Comparison of ENCODE assay signal across 15 cellular contexts in the genomic region with DNA sequence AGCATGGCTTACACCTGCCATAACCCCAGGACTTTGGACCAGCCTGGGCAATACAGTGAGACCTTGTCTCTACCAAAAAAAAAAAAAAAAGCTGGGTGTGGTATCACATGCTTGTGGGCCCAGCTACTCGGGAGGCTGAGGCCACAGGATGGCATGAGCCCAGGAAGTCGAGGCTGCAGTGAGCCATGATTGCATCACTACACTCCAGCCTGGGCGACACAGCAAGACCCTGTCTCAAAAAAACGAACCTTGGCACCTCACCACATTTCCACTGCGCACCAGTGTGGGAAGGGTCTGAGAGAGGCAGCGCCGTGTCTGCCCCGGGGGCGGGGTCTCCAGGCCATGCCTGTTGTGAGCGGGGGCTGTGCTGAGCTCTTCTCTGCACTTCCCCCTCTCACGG. TPM values are rescaled to one million over a fixed set of nuclear protein-coding genes. Genes with fewer than 3 reads are reported as not detected.
DNase-seq lines count a peak whose midpoint lies in the region; ATAC-seq and TF ChIP-seq lines count a peak whose summit lies in the region.
"Had no signal": no experiment of that assay in that cellular context is flagged by ENCODE, and none has a peak within 500 bp of the region (broad histone marks: within the 10 kb centered on the region; RNA-seq: fewer than 3 reads in every experiment).

No MANE protein-coding gene starts in this region.

- H3K9me3 Mint-ChIP-seq in CD4-positive, alpha-beta T cell: no peaks in the 10 kb centered on the region
- H3K9me3 Mint-ChIP-seq in activated CD8-positive, alpha-beta T cell treated with anti-CD3 and anti-CD28 coated beads, Interleukin-2, amount 10 ng/mL, durations not matched to agents 7 days and 5 days (ENCODE audit: insufficient read depth): no peaks in the 10 kb centered on the region
- H3K9me3 Mint-ChIP-seq: neural crest cell had no signal

- H3K4me1 ChIP-seq in HEK293 (ENCODE audit: control insufficient read depth, insufficient read depth, low read length) (peaks cover 11% of the 10 kb centered on the region; the same call in 1 of the 2 replicates), A673 (ENCODE audit: insufficient read depth, low read length, poor library complexity, severe bottlenecking) (peaks cover 5% of the 10 kb centered on the region)

- peaks cover 0 to 58% of the 10 kb centered on the region in 2 experiments; a peak in 1 of 3 replicates for H3K36me3 ChIP-seq in HEK293 (ENCODE audit: control insufficient read depth in 2 of 2, insufficient read depth in 1 of 2, low read length in 2 of 2)
- peaks cover 17% of the 10 kb centered on the region for H3K36me3 ChIP-seq in A673 (ENCODE audit: insufficient read depth, low read length, poor library complexity, severe bottlenecking)

- H3K9me3 ChIP-seq in CD4-positive, alpha-beta T cell (ENCODE audit: control insufficient read depth, low read length): no peaks in the 10 kb centered on the region
- no peaks in the 10 kb centered on the region for H3K9me3 ChIP-seq in HEK293 (ENCODE audit: control insufficient read depth, insufficient read depth, low read depth, low read length)
- H3K9me3 ChIP-seq in A673 (ENCODE audit: low read depth, low read length, poor library complexity, severe bottlenecking): no peaks in the 10 kb centered on the region

- CTCF ChIA-PET in CD4-positive, alpha-beta T cell (lab: Charles Lee): interaction anchor here (0.6 kb wide), 1 partner anchor 362 kb away, joined by 4 read pairs; no protein-coding TSS in a partner anchor
- CTCF ChIA-PET in HEK293 (lab: Yijun Ruan, JAX) (interaction anchor here (0.7 kb wide), 1 partner anchor 216 kb away, joined by 3 read pairs; no protein-coding TSS in a partner anchor), A673 (lab: Charles Lee) (no interaction called here)
- CTCF ChIA-PET in activated CD8-positive, alpha-beta T cell treated with anti-CD3 and anti-CD28 coated beads, Interleukin-2, amount 10 ng/mL, durations not matched to agents 7 days and 5 days (lab: Charles Lee): no interaction called here

- peak overlapping the region; percentile 58 for H3K4me3 Mint-ChIP-seq in CD4-positive, alpha-beta T cell
- H3K4me3 Mint-ChIP-seq in activated CD8-positive, alpha-beta T cell treated with anti-CD3 and anti-CD28 coated beads, Interleukin-2, amount 10 ng/mL, durations not matched to agents 7 days and 5 days: no peak overlapping the region

- no peak overlapping the region for H3K27ac ChIP-seq in CD4-positive, alpha-beta T cell (ENCODE audit: low read depth, low read length)
- H3K27ac ChIP-seq in HEK293 (ENCODE audit: extremely low read depth, low read depth, low read length) (no peak overlapping the region), A673 (ENCODE audit: low read depth, low read length, poor library complexity, severe bottlenecking) (no peak overlapping the region)
- H3K27ac ChIP-seq: epithelial cell of prostate, hepatocyte had no signal

- H3K4me1 Mint-ChIP-seq in CD4-positive, alpha-beta T cell (ENCODE audit: low read depth): peaks cover 78% of the 10 kb centered on the region
- peaks cover 79% of the 10 kb centered on the region for H3K4me1 Mint-ChIP-seq in activated CD8-positive, alpha-beta T cell treated with anti-CD3 and anti-CD28 coated beads, Interleukin-2, amount 10 ng/mL, durations not matched to agents 7 days and 5 days (ENCODE audit: low read depth)

- no peaks in the 10 kb centered on the region for H3K27me3 ChIP-seq in CD4-positive, alpha-beta T cell (ENCODE audit: control insufficient read depth, insufficient read depth, low read length)
- no peaks in the 10 kb centered on the region for H3K27me3 ChIP-seq in A673 (replicated peaks; ENCODE audit: insufficient read depth, low read depth, low read length, poor library complexity)
- H3K27me3 ChIP-seq: hepatocyte had no signal

- POLR2A ChIA-PET in CD4-positive, alpha-beta T cell (lab: Charles Lee): interaction anchor here (1.7 kb wide), 1 partner anchor 15 kb away, joined by 12 read pairs; no protein-coding TSS in a partner anchor
- POLR2A ChIA-PET in HEK293 (lab: Yijun Ruan, JAX): interaction anchor here (1.0 kb wide), 1 partner anchor 156 kb away, joined by 5 read pairs; no protein-coding TSS in a partner anchor
- POLR2A ChIA-PET in activated CD8-positive, alpha-beta T cell treated with anti-CD3 and anti-CD28 coated beads, Interleukin-2, amount 10 ng/mL, durations not matched to agents 7 days and 5 days (lab: Charles Lee): no interaction called here
- POLR2A ChIA-PET in A673 (lab: Charles Lee; ENCODE audit: low non-redundant PET): interaction anchor here (0.7 kb wide), 1 partner anchor 101 kb away, joined by 3 read pairs; no protein-coding TSS in a partner anchor

- no TSS peak for BruUV-seq in A673 (replicated peaks; lab: Mats Ljungman, UMichigan)

- ATAC-seq in CD4-positive, alpha-beta T cell (ENCODE audit: poor library complexity): no peak
- no peak for ATAC-seq in activated CD8-positive, alpha-beta T cell treated with anti-CD3 and anti-CD28 coated beads, Interleukin-2, amount 10 ng/mL, durations not matched to agents 7 days and 5 days
- ATAC-seq in HG02610 (IDR thresholded peaks at IDR 0.05; ENCODE audit: unreplicated experiment): no peak
- ATAC-seq: activated CD4-positive, CD25-positive, alpha-beta regulatory T cell treated with anti-CD3 and anti-CD28 coated beads, Interleukin-2, amount 50 U/mL, for 24 hours; left ventricle myocardium superior; sciatic nerve had no signal

- intact Hi-C loops in CD4-positive, alpha-beta T cell (cut with DNase I, micrococcal nuclease): loop anchor here (5.0 kb wide), 3 partner anchors 68 to 243 kb away; a partner anchor contains a TSS
- intact Hi-C loops in A673 (cut with micrococcal nuclease; ENCODE audit: unreplicated experiment): no loop called here

- H3K36me3 Mint-ChIP-seq in CD4-positive, alpha-beta T cell (ENCODE audit: low read depth): peaks cover 69% of the 10 kb centered on the region
- peaks cover 54% of the 10 kb centered on the region for H3K36me3 Mint-ChIP-seq in activated CD8-positive, alpha-beta T cell treated with anti-CD3 and anti-CD28 coated beads, Interleukin-2, amount 10 ng/mL, durations not matched to agents 7 days and 5 days (ENCODE audit: low read depth)

- no peaks in the 10 kb centered on the region for H3K27me3 Mint-ChIP-seq in CD4-positive, alpha-beta T cell
- no peaks in the 10 kb centered on the region for H3K27me3 Mint-ChIP-seq in activated CD8-positive, alpha-beta T cell treated with anti-CD3 and anti-CD28 coated beads, Interleukin-2, amount 10 ng/mL, durations not matched to agents 7 days and 5 days (ENCODE audit: low read depth)
- H3K27me3 Mint-ChIP-seq: activated naive CD8-positive, alpha-beta T cell had no signal

- H3K27ac Mint-ChIP-seq in CD4-positive, alpha-beta T cell: peak overlapping the region; percentile 99
- H3K27ac Mint-ChIP-seq in activated CD8-positive, alpha-beta T cell treated with anti-CD3 and anti-CD28 coated beads, Interleukin-2, amount 10 ng/mL, durations not matched to agents 7 days and 5 days: peak overlapping the region; percentile 71

- H3K4me3 ChIP-seq in HEK293 (ENCODE audit: low read depth, low read length) (no peak overlapping the region), A673 (ENCODE audit: low read depth, low read length, poor library complexity, severe bottlenecking) (no peak overlapping the region)
- H3K4me3 ChIP-seq: hepatocyte had no signal

- no peak for TF ChIP-seq CTCF in CD4-positive, alpha-beta T cell (IDR thresholded peaks at IDR 0.05)
- TF ChIP-seq CTCF in HEK293 (tag by site-specific recombination; IDR thresholded peaks at IDR 0.05) (no peak), A673 (conservative IDR thresholded peaks at IDR 0.05; ENCODE audit: low read depth, low read length) (no peak)

- no peak for DNase-seq in CD4-positive, alpha-beta T cell
- no peak for DNase-seq in activated CD8-positive, alpha-beta T cell treated with anti-CD3 and anti-CD28 coated beads, Interleukin-2, amount 10 ng/mL, durations not matched to agents 7 days and 5 days
- DNase-seq in mucosa of gallbladder (ENCODE audit: low spot score) (peak; percentile 50), A673 (ENCODE audit: low spot score) (no peak), inferior parietal cortex (ENCODE audit: extremely low spot score) (no peak)
- DNase-seq: left ventricle myocardium superior, NCI-H1092 had no signal

TF ChIP-seq in HEK293, 187 proteins besides CTCF, POLR2A, EP300 and RAD21:
- no peak for TF ChIP-seq ZNF701 (tag by site-specific recombination; IDR thresholded peaks at IDR 0.05)
- TF ChIP-seq, protein P1, sequence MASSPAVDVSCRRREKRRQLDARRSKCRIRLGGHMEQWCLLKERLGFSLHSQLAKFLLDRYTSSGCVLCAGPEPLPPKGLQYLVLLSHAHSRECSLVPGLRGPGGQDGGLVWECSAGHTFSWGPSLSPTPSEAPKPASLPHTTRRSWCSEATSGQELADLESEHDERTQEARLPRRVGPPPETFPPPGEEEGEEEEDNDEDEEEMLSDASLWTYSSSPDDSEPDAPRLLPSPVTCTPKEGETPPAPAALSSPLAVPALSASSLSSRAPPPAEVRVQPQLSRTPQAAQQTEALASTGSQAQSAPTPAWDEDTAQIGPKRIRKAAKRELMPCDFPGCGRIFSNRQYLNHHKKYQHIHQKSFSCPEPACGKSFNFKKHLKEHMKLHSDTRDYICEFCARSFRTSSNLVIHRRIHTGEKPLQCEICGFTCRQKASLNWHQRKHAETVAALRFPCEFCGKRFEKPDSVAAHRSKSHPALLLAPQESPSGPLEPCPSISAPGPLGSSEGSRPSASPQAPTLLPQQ (tag by site-specific recombination; IDR thresholded peaks at IDR 0.05): peak; percentile 74
- TF ChIP-seq ZNF121 (tag by site-specific recombination; IDR thresholded peaks at IDR 0.05): peak; percentile 87

RNA-seq across cellular contexts. Expression of a gene that starts 6.3 kb away (rescaled TPM):
- total RNA-seq in CD4-positive, alpha-beta T cell: 10 to 100 TPM; 44.7 to 49.5 TPM
- total RNA-seq in activated CD8-positive, alpha-beta T cell treated with anti-CD3 and anti-CD28 coated beads, Interleukin-2, amount 10 ng/mL, durations not matched to agents 7 days and 5 days: 10 to 100 TPM; 38.6 to 45.1 TPM
- total RNA-seq in mucosa of gallbladder: 63.4 TPM
- total RNA-seq in A673 (2021): 27.7 and 37.0 TPM in 2 replicates

Comparison
In these comparisons a context has a peak if more than half of its experiments do, and no peak if none do; other contexts are left out.
1. CTCF ChIA-PET loops: an anchor here in CD4-positive, alpha-beta T cell (0.6 kb wide) and HEK293 (0.7 kb wide); none called in activated CD8-positive, alpha-beta T cell treated with anti-CD3 and anti-CD28 coated beads, Interleukin-2, amount 10 ng/mL, durations not matched to agents 7 days and 5 days and A673.